In the genomic region with DNA sequence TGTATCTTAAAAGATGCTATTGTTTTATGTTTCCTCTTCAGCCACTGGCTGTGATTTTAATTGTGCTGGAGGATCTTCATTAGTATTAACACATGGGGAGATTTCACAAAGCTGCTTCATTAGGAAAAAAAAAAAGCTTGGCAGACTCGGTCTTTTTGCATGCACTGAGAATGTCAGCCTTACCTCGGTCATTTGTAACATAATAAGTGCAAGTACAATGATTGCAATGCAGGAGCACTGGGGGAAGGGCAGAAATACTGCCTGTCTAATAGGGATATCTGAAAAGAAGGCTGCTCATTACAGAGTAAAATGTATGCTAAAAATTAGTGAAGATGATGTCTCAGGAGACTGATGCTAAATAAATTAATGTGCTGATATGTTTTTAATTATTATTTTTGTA, we compare ENCODE assay signal across 10 cellular contexts. TPM values are rescaled to one million over a fixed set of nuclear protein-coding genes. Genes with fewer than 3 reads are reported as not detected.
DNase-seq lines count a peak whose midpoint lies in the region; ATAC-seq and TF ChIP-seq lines count a peak whose summit lies in the region.
"Had no signal": no experiment of that assay in that cellular context is flagged by ENCODE, and none has a peak within 500 bp of the region (broad histone marks: within the 10 kb centered on the region; RNA-seq: fewer than 3 reads in every experiment).

No MANE protein-coding gene starts in this region.

- peaks cover 16% of the 10 kb centered on the region for H3K4me1 ChIP-seq in osteoblast (ENCODE audit: insufficient read depth, low read length)

- no peaks in the 10 kb centered on the region for H3K9me3 ChIP-seq in osteoblast (ENCODE audit: low read depth, low read length)

- H3K27me3 ChIP-seq in osteoblast (ENCODE audit: insufficient read depth, low read length), result no peaks in the 10 kb centered on the region

- H3K27me3 Mint-ChIP-seq in activated CD4-positive, alpha-beta memory T cell treated with anti-CD3 and anti-CD28 coated beads for 36 hours, result peaks cover 18% of the 10 kb centered on the region

- peaks cover 2% of the 10 kb centered on the region for H3K36me3 Mint-ChIP-seq in activated CD4-positive, alpha-beta memory T cell treated with anti-CD3 and anti-CD28 coated beads for 36 hours

- H3K4me2 ChIP-seq in osteoblast (ENCODE audit: insufficient read depth, low read length), result peak overlapping the region; percentile 85

- H3K27ac ChIP-seq in osteoblast (ENCODE audit: low read depth, low read length), result no peak overlapping the region

- no peaks in the 10 kb centered on the region for H3K36me3 ChIP-seq in osteoblast (ENCODE audit: insufficient read depth, low read length)

- H3K79me2 ChIP-seq in osteoblast (ENCODE audit: insufficient read depth, low read length), result peaks cover 22% of the 10 kb centered on the region

- no peaks in the 10 kb centered on the region for H4K20me1 ChIP-seq in osteoblast (ENCODE audit: insufficient read depth, low read length)

- H2AFZ ChIP-seq in osteoblast (ENCODE audit: low read length), result peak overlapping the region; percentile 20

- H3K27ac Mint-ChIP-seq in activated CD4-positive, alpha-beta memory T cell treated with anti-CD3 and anti-CD28 coated beads for 36 hours, result no peak overlapping the region

- H3K4me3 Mint-ChIP-seq in activated CD4-positive, alpha-beta memory T cell treated with anti-CD3 and anti-CD28 coated beads for 36 hours, result no peak overlapping the region

- ATAC-seq in HG03342 (IDR thresholded peaks at IDR 0.05; ENCODE audit: unreplicated experiment), result no peak

- no peaks in the 10 kb centered on the region for H3K9me3 Mint-ChIP-seq in activated CD4-positive, alpha-beta memory T cell treated with anti-CD3 and anti-CD28 coated beads for 36 hours

- POLR2A ChIA-PET in activated CD4-positive, alpha-beta memory T cell treated with anti-CD3 and anti-CD28 coated beads for 36 hours (lab: Charles Lee), result no interaction called here

- no peak overlapping the region for H3K4me3 ChIP-seq in osteoblast (ENCODE audit: insufficient read depth, low read length)

- H3K4me1 Mint-ChIP-seq in activated CD4-positive, alpha-beta memory T cell treated with anti-CD3 and anti-CD28 coated beads for 36 hours (ENCODE audit: low read depth), result peaks cover 8% of the 10 kb centered on the region

- intact Hi-C loops in activated CD4-positive, alpha-beta memory T cell treated with anti-CD3 and anti-CD28 coated beads for 36 hours (cut with micrococcal nuclease), result loop anchor here (5.0 to 10.0 kb wide), 2 partner anchors 95 to 347 kb away; partner anchors contain the start of gene MARCHF7

- TF ChIP-seq CTCF in osteoblast (IDR thresholded peaks at IDR 0.05; ENCODE audit: extremely low read depth, low read depth, low read length), result no peak

- DNase-seq in EH (ENCODE audit: low read depth), result peak; percentile 35
- DNase-seq in NCI-H2196 treated with DMSO at 0.1 percent for 48 hours (lab: John Stamatoyannopoulos, UW; ENCODE audit: unreplicated experiment), result peak; percentile 36
- peak; percentile 36 for DNase-seq in dermis blood vessel endothelial cell
- DNase-seq in osteoblast (ENCODE audit: insufficient read length, low spot score, missing footprints), result no peak
- DNase-seq in NCI-H128 (lab: John Stamatoyannopoulos, UW; ENCODE audit: unreplicated experiment), result no peak
- no peak for DNase-seq in activated CD4-positive, alpha-beta memory T cell treated with anti-CD3 and anti-CD28 coated beads for 36 hours
- no peak for DNase-seq in islet precursor cell
- DNase-seq: anterior cingulate cortex; stimulated activated CD4-positive, alpha-beta T cell treated with anti-CD3 and anti-CD28 coated beads, Interleukin-1b, Interleukin-23, amount 100 ng/mL, for 48 hours had no signal

- CTCF ChIA-PET in activated CD4-positive, alpha-beta memory T cell treated with anti-CD3 and anti-CD28 coated beads for 36 hours (lab: Charles Lee), result no interaction called here

RNA-seq across cellular contexts. Expression of gene BAZ2B, which starts 1.3 kb away (rescaled TPM):
- total RNA-seq in dermis blood vessel endothelial cell (132 and 133 TPM in 2 replicates), osteoblast (59.4 and 62.8 TPM in 2 replicates)
- 10 to 100 TPM in 1 of 2 experiments, 1 to 10 TPM in 1; 9.1 to 10.2 TPM for total RNA-seq in activated CD4-positive, alpha-beta memory T cell treated with anti-CD3 and anti-CD28 coated beads for 36 hours

Comparison
In these comparisons a context has a peak if more than half of its experiments do, and no peak if none do; other contexts are left out.
1. DNase-seq: peak in EH (single experiment), NCI-H2196 treated with DMSO at 0.1 percent for 48 hours (single experiment) and dermis blood vessel endothelial cell (single experiment); none in osteoblast (single experiment), NCI-H128 (single experiment), activated CD4-positive, alpha-beta memory T cell treated with anti-CD3 and anti-CD28 coated beads for 36 hours (single experiment) and islet precursor cell (single experiment).